Comparison of ENCODE assay signal across 9 cellular contexts in genomic region chr16:11871193-11871592, GRCh38. TPM values are rescaled to one million over a fixed set of nuclear protein-coding genes. Genes with fewer than 3 reads are reported as not detected.
A peak's percentile ranks its signal among the peaks of the same experiment; 100 is the strongest.
DNase-seq lines count a peak whose midpoint lies in the region; ATAC-seq, FAIRE-seq and TF ChIP-seq lines count a peak whose summit lies in the region.
"Had no signal": no experiment of that assay in that cellular context is flagged by ENCODE, and none has a peak within 500 bp of the region (broad histone marks: within the 10 kb centered on the region; RNA-seq: fewer than 3 reads in every experiment).

No MANE protein-coding gene starts in this region.

- no peaks in the 10 kb centered on the region for H3F3A ChIP-seq in GM23338 (replicated peaks; ENCODE audit: low read depth)

- H3K4me2 ChIP-seq in A549 (no peak overlapping the region), GM23338 (no peak overlapping the region)

- no peak overlapping the region for H3K4me3 ChIP-seq in A549
- no peak overlapping the region for H3K4me3 ChIP-seq in GM23338
- no peak overlapping the region for H3K4me3 ChIP-seq in ovary
- H3K4me3 ChIP-seq in Peyer's patch, result no peak overlapping the region

- intact Hi-C loops in left cardiac atrium (cut with DNase I), result loop anchor here in 1 of 2 donors (10.0 kb wide), 1 partner anchor 476 kb away; no protein-coding TSS in a partner anchor
- intact Hi-C loops in ovary (cut with DNase I), result no loop called here

- H4K20me1 ChIP-seq in GM23338 (replicated peaks; ENCODE audit: insufficient read depth), result no peaks in the 10 kb centered on the region; the same call in 1 of the 2 replicates

- H3K4me3 Mint-ChIP-seq in GM23338, result no peak overlapping the region
- H3K4me3 Mint-ChIP-seq: stimulated activated effector memory CD8-positive, alpha-beta T cell treated with anti-CD3 and anti-CD28 coated beads, Interleukin-12 subunit alpha, Interleukin-12 subunit beta, amount 100 ng/mL, for 72 hours had no signal

- DNase-seq in A549 (ENCODE audit: low read depth in 1 of 2, low spot score in 1 of 2) (peak in 1 of 2 experiments; percentile 53), GM23338 (ENCODE audit: low spot score) (peak; percentile 78), left cardiac atrium (no peak), kidney glomerular epithelial cell (lab: John Stamatoyannopoulos, UW) (no peak), ovary (no peak), cortex of kidney (lab: John Stamatoyannopoulos, UW) (no peak), Peyer's patch (no peak)

- no peak overlapping the region for H2AFZ ChIP-seq in GM23338

- TF ChIP-seq POLR2A in A549 (IDR thresholded peaks at IDR 0.05; ENCODE audit: low read length), result no peak
- no peak for TF ChIP-seq POLR2A in ovary (IDR thresholded peaks at IDR 0.05)
- TF ChIP-seq POLR2A in Peyer's patch (IDR thresholded peaks at IDR 0.05), result no peak

- TF ChIP-seq RAD21 in A549 (conservative IDR thresholded peaks at IDR 0.05 in 1 of 2, IDR thresholded peaks at IDR 0.05 in 1 of 2), result no peak

- FAIRE-seq in A549 (lab: Jason Lieb, UNC), result no peak

- peaks cover 37% of the 10 kb centered on the region for H3K36me3 Mint-ChIP-seq in GM23338 (ENCODE audit: low read depth)

- TF ChIP-seq EP300 in A549 (IDR thresholded peaks at IDR 0.05), result no peak
- no peak for TF ChIP-seq EP300 in ovary (IDR thresholded peaks at IDR 0.05)

- POLR2A ChIA-PET in A549 (lab: Yijun Ruan, JAX), result no interaction called here

- H3K9me3 ChIP-seq in A549 (no peaks in the 10 kb centered on the region), ovary (no peaks in the 10 kb centered on the region), Peyer's patch (no peaks in the 10 kb centered on the region)

- no peaks in the 10 kb centered on the region for H3K9me3 Mint-ChIP-seq in GM23338
- H3K9me3 Mint-ChIP-seq: stimulated activated effector memory CD8-positive, alpha-beta T cell treated with anti-CD3 and anti-CD28 coated beads, Interleukin-12 subunit alpha, Interleukin-12 subunit beta, amount 100 ng/mL, for 72 hours had no signal

- H3K4me1 Mint-ChIP-seq in GM23338, result peaks cover 4% of the 10 kb centered on the region; the same call in 1 of the 3 replicates

- H3K27me3 ChIP-seq in GM23338 (ENCODE audit: insufficient read depth) (no peaks in the 10 kb centered on the region), ovary (no peaks in the 10 kb centered on the region), Peyer's patch (no peaks in the 10 kb centered on the region)

- no peaks in the 10 kb centered on the region for H3K79me2 ChIP-seq in GM23338 (replicated peaks; ENCODE audit: insufficient read depth)

- TF ChIP-seq CTCF in A549 (IDR thresholded peaks at IDR 0.05), result 0 out of 3 replicates have a peak, but pooled peaks have one; percentile 16
- peak; percentile 46 to 51 for TF ChIP-seq CTCF in GM23338 (conservative IDR thresholded peaks at IDR 0.05; ENCODE audit: low read depth in 2 of 2)
- TF ChIP-seq CTCF in ovary (IDR thresholded peaks at IDR 0.05), result no peak
- TF ChIP-seq CTCF in Peyer's patch (IDR thresholded peaks at IDR 0.05), result no peak

- peaks cover 1% of the 10 kb centered on the region for H3K27me3 Mint-ChIP-seq in GM23338 (ENCODE audit: insufficient read depth, low read depth, poor library complexity)

- H3K36me3 ChIP-seq in GM23338 (ENCODE audit: insufficient read depth) (peaks cover 22% of the 10 kb centered on the region), ovary (no peaks in the 10 kb centered on the region), Peyer's patch (peaks cover 0 to 54% (median 0%) of the 10 kb centered on the region in 3 donors)

- WGBS in A549 (ENCODE audit: missing lambda C conversion rate), result 54% methylated on average over 7 of the region's 7 CpGs
- WGBS in ovary, 3 donors, result 8 to 25% (median 10%) methylated on average over 7 of the region's 7 CpGs

- H3K27ac ChIP-seq in A549 (no peak overlapping the region), GM23338 (ENCODE audit: low read depth) (peak overlapping the region; percentile 3; the same call in 1 of the 2 replicates), ovary (no peak overlapping the region), Peyer's patch (no peak overlapping the region)

- CTCF ChIA-PET in A549 (lab: Yijun Ruan, JAX), result interaction anchor here (0.6 to 2.7 kb wide), 3 partner anchors 12 to 196 kb away, joined by 3 to 10 read pairs (median 3); no protein-coding TSS in a partner anchor

- H3K4me1 ChIP-seq in A549 (peaks cover 16% of the 10 kb centered on the region), GM23338 (ENCODE audit: insufficient read depth) (no peaks in the 10 kb centered on the region), ovary (ENCODE audit: insufficient read depth) (no peaks in the 10 kb centered on the region), Peyer's patch (no peaks in the 10 kb centered on the region)

- ATAC-seq in A549 (peak; percentile 50 to 77; a peak in 3 of 6 replicates), GM23338 (peak; percentile 86), SK-N-SH treated with all-trans-retinoic acid at 6 μM for 48 hours (peak; percentile 45), left cardiac atrium (peak; percentile 15 to 62)
- ATAC-seq: stimulated activated effector memory CD8-positive, alpha-beta T cell treated with anti-CD3 and anti-CD28 coated beads, Interleukin-12 subunit alpha, Interleukin-12 subunit beta, amount 100 ng/mL, for 72 hours had no signal

- H3K27ac Mint-ChIP-seq in GM23338, result peak overlapping the region; percentile 61
- H3K27ac Mint-ChIP-seq: stimulated activated effector memory CD8-positive, alpha-beta T cell treated with anti-CD3 and anti-CD28 coated beads, Interleukin-12 subunit alpha, Interleukin-12 subunit beta, amount 100 ng/mL, for 72 hours had no signal

- H3K9me2 ChIP-seq in GM23338 (ENCODE audit: insufficient read depth), result no peaks in the 10 kb centered on the region

TF ChIP-seq in A549, 52 proteins besides CTCF, POLR2A, EP300 and RAD21:
- TF ChIP-seq, protein P1, sequence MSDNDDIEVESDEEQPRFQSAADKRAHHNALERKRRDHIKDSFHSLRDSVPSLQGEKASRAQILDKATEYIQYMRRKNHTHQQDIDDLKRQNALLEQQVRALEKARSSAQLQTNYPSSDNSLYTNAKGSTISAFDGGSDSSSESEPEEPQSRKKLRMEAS (IDR thresholded peaks at IDR 0.05), result 0 out of 2 replicates have a peak, but pooled peaks have one; percentile 23
- TF ChIP-seq ZC3H11A (IDR thresholded peaks at IDR 0.05), result no peak
- no peak for TF ChIP-seq HDAC2 (IDR thresholded peaks at IDR 0.05)
- TF ChIP-seq JUN (IDR thresholded peaks at IDR 0.05), result no peak
- no peak for TF ChIP-seq HOXA7 (CRISPR knock-in tag; IDR thresholded peaks at IDR 0.05)

TF ChIP-seq in GM23338, 12 proteins besides CTCF, POLR2A, EP300 and RAD21:
- no peak for TF ChIP-seq JUNB (IDR thresholded peaks at IDR 0.05; ENCODE audit: unreplicated experiment)

TF ChIP-seq in SK-N-SH treated with all-trans-retinoic acid at 6 μM for 48 hours, 23 proteins besides CTCF, POLR2A, EP300 and RAD21:
- TF ChIP-seq ZC3H10 (CRISPR knock-in tag; IDR thresholded peaks at IDR 0.05), result no peak

RNA-seq across cellular contexts. Expression of gene RSL1D1, which starts 19.9 kb away (rescaled TPM):
- polyA plus RNA-seq in A549 (2011; rRNA removed) (211 and 330 TPM in 2 replicates), A549 (2017; fragmentation: RNase III; extraction: RNeasy Plus Mini Kit Qiagen cat#74134 plus additional on column Dnase treatment) (205 to 251 TPM (median 209 TPM) in 3 replicates), GM23338 (2016; fragmentation: Nextera tagmentation; extraction: Ambion mirVana) (370 and 495 TPM in 2 replicates), ovary (100 to 1,000 TPM; 222 to 406 TPM)
- polyA plus RNA-seq in A549 (2012; cell fraction: cytosol; rRNA removed), result 48.6 and 52.6 TPM in 2 replicates
- 9.0 and 10.9 TPM in 2 replicates for polyA plus RNA-seq in A549 (2012; cell fraction: nucleus; rRNA removed)
- polyA minus RNA-seq in A549 (2011; rRNA and poly(A)+ RNA removed), result 38.6 and 69.6 TPM in 2 replicates
- 298 and 349 TPM in 2 replicates for total RNA-seq in GM23338 (2014; rRNA removed; shearing (Covaris generic))
- total RNA-seq in left cardiac atrium (100 to 1,000 TPM in 1 of 2 donors, 10 to 100 TPM in 1; 98.4 to 113 TPM), ovary (100 to 1,000 TPM; 168 to 390 (median 281) TPM), Peyer's patch (10 to 100 TPM; 45.2 to 83.2 (median 54.3) TPM)

RNA-seq across cellular contexts. Expression of gene GSPT1, which starts 44.6 kb away (rescaled TPM):
- polyA plus RNA-seq in A549 (2011; rRNA removed) (174 and 215 TPM in 2 replicates), A549 (2017; fragmentation: RNase III; extraction: RNeasy Plus Mini Kit Qiagen cat#74134 plus additional on column Dnase treatment) (163 to 169 TPM (median 167 TPM) in 3 replicates), GM23338 (2016; fragmentation: Nextera tagmentation; extraction: Ambion mirVana) (118 and 126 TPM in 2 replicates), ovary (10 to 100 TPM; 21.1 to 99.3 TPM)
- 45.0 and 49.8 TPM in 2 replicates for polyA plus RNA-seq in A549 (2012; cell fraction: cytosol; rRNA removed)
- polyA plus RNA-seq in A549 (2012; cell fraction: nucleus; rRNA removed), result 28.5 and 37.3 TPM in 2 replicates
- polyA minus RNA-seq in A549 (2011; rRNA and poly(A)+ RNA removed), result 58.1 and 61.7 TPM in 2 replicates
- total RNA-seq in GM23338 (2014; rRNA removed; shearing (Covaris generic)), result 144 and 146 TPM in 2 replicates
- total RNA-seq in left cardiac atrium (100 to 1,000 TPM in 1 of 2 donors, 10 to 100 TPM in 1; 87.5 to 111 TPM), ovary (10 to 100 TPM; 23.4 to 94.2 (median 74.8) TPM), Peyer's patch (10 to 100 TPM; 29.1 to 60.2 (median 36.0) TPM)

Comparison
In these comparisons a context has a peak if more than half of its experiments do, and no peak if none do; other contexts are left out.
1. CTCF ChIP-seq: peak in A549 (single experiment) and GM23338 (2 of 2); none in ovary (0 of 3) and Peyer's patch (0 of 6).
2. Peak in every context shown above with its lines, with median percentiles within 50 percentile points of each other: ATAC-seq.